ENCODE assay signal across 9 cellular contexts in the genomic region with DNA sequence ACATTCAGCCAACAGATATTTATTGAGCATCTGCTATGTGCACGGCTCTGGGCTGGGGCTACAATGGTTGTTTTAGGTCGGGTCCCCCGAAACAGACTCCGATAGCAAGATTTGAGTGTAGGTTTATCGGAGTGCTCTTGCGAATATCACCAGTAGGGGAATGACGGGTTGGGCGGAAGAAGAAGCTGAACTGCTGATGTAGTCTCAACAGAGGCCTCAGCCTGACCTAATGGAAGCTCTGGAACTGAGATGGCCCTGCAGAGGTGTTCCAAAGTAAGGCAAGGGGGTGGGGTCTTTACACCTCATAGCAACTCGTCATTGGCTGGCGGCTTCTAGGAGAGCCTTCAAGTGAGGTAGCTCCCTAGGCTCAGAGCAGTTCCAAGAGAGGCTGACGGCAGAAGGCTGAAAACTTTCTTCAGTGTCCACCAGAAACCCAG. TPM values are rescaled to one million over a fixed set of nuclear protein-coding genes. Genes with fewer than 3 reads are reported as not detected.
DNase-seq lines count a peak whose midpoint lies in the region; ATAC-seq and TF ChIP-seq lines count a peak whose summit lies in the region.
"Had no signal": no experiment of that assay in that cellular context is flagged by ENCODE, and none has a peak within 500 bp of the region (broad histone marks: within the 10 kb centered on the region; RNA-seq: fewer than 3 reads in every experiment).

No MANE protein-coding gene starts in this region.

- no peak overlapping the region for H3K18ac ChIP-seq in trophoblast cell (ENCODE audit: low read length)

- H3K9ac ChIP-seq in OCI-LY1 (ENCODE audit: low read length) (no peak overlapping the region), trophoblast cell (ENCODE audit: low read length) (no peak overlapping the region)

- H3F3A ChIP-seq in OCI-LY1 (ENCODE audit: insufficient read depth, low read length) = no peaks in the 10 kb centered on the region

- no peaks in the 10 kb centered on the region for H3K9me2 ChIP-seq in OCI-LY1 (ENCODE audit: low read depth, low read length)

- peaks cover 8% of the 10 kb centered on the region; the same call in 1 of the 2 replicates for H3K27me3 ChIP-seq in OCI-LY1 (ENCODE audit: insufficient read depth, low read length)
- peaks cover 0 to 41% (median 0%) of the 10 kb centered on the region in 4 donors for H3K27me3 ChIP-seq in esophagus squamous epithelium
- H3K27me3 ChIP-seq in trophoblast cell (ENCODE audit: insufficient read depth, low read length) = peaks cover 6% of the 10 kb centered on the region
- H3K27me3 ChIP-seq in upper lobe of left lung = peaks cover 0 to 11% (median 5%) of the 10 kb centered on the region in 4 donors

- H3K4me2 ChIP-seq in OCI-LY1 (ENCODE audit: low read length) (peak overlapping the region; percentile 50), trophoblast cell (ENCODE audit: low read length) (peak overlapping the region; percentile 75)

- H3K27ac ChIP-seq in OCI-LY1 (ENCODE audit: low read depth, low read length, poor library complexity, severe bottlenecking) (no peak overlapping the region), esophagus squamous epithelium (no peak overlapping the region), trophoblast cell (ENCODE audit: low read depth, low read length) (no peak overlapping the region), upper lobe of left lung (no peak overlapping the region)

- H3K79me1 ChIP-seq in trophoblast cell (ENCODE audit: low read length) = no peaks in the 10 kb centered on the region

- no peak overlapping the region for H4K91ac ChIP-seq in trophoblast cell (ENCODE audit: low read depth, low read length)

- H3K9me3 ChIP-seq in OCI-LY1 (ENCODE audit: low read length) = no peaks in the 10 kb centered on the region
- H3K9me3 ChIP-seq in esophagus squamous epithelium = no peaks in the 10 kb centered on the region
- no peaks in the 10 kb centered on the region for H3K9me3 ChIP-seq in trophoblast cell (ENCODE audit: insufficient read depth, low read depth, low read length)
- no peaks in the 10 kb centered on the region for H3K9me3 ChIP-seq in upper lobe of left lung

- no peak overlapping the region for H3K14ac ChIP-seq in trophoblast cell (ENCODE audit: low read length)

- peak overlapping the region; percentile 37 for H4K8ac ChIP-seq in trophoblast cell (ENCODE audit: low read depth, low read length)

- 86 to 89% methylated on average over 11 of the region's 11 CpGs for WGBS in esophagus squamous epithelium, 2 donors
- no CpG with 5 or more reads among the region's 11 CpGs for WGBS in trophoblast cell (ENCODE audit: extremely low coverage, insufficient coverage, insufficient read length)
- WGBS in upper lobe of left lung, 2 donors = 77 to 83% methylated on average over 11 of the region's 11 CpGs

- peak overlapping the region; percentile 67 for H3K4me3 Mint-ChIP-seq in activated CD4-positive, alpha-beta T cell treated with anti-CD3 and anti-CD28 coated beads, Interleukin-2, amount 10 ng/mL, durations not matched to agents 24 days and 14 days

- no peak overlapping the region for H4K12ac ChIP-seq in trophoblast cell (ENCODE audit: low read depth, low read length)

- H2BK12ac ChIP-seq in trophoblast cell (ENCODE audit: low read length) = no peak overlapping the region

- no peak for TF ChIP-seq CTCF in OCI-LY1 (IDR thresholded peaks at IDR 0.05; ENCODE audit: low read length)
- TF ChIP-seq CTCF in esophagus squamous epithelium (IDR thresholded peaks at IDR 0.05) = no peak
- TF ChIP-seq CTCF in upper lobe of left lung (IDR thresholded peaks at IDR 0.05) = no peak

- no peak overlapping the region for H2BK120ac ChIP-seq in trophoblast cell (ENCODE audit: insufficient read depth, low read length, poor library complexity)

- H3K36me3 Mint-ChIP-seq in activated CD4-positive, alpha-beta T cell treated with anti-CD3 and anti-CD28 coated beads, Interleukin-2, amount 10 ng/mL, durations not matched to agents 24 days and 14 days (ENCODE audit: low read depth) = no peaks in the 10 kb centered on the region

- H3K4me1 ChIP-seq in OCI-LY1 (ENCODE audit: insufficient read depth, low read length, severe bottlenecking) (peaks cover 5% of the 10 kb centered on the region), esophagus squamous epithelium (peaks cover 4 to 28% (median 12%) of the 10 kb centered on the region in 3 donors), trophoblast cell (ENCODE audit: control insufficient read depth in 1 of 2, insufficient read depth in 2 of 2, low read length in 2 of 2) (peaks cover 0 to 13% of the 10 kb centered on the region in 2 experiments), upper lobe of left lung (peaks cover 10 to 24% (median 18%) of the 10 kb centered on the region in 4 donors)

- H2BK5ac ChIP-seq in trophoblast cell (ENCODE audit: low read depth, low read length, poor library complexity) = no peak overlapping the region

- H3K4me3 ChIP-seq in OCI-LY1 (ENCODE audit: low read depth, low read length, poor library complexity, severe bottlenecking) = peak overlapping the region; percentile 46
- H3K4me3 ChIP-seq in esophagus squamous epithelium = peak overlapping the region in 3 of 4 donors; percentile 53 to 80 (median 78)
- H3K4me3 ChIP-seq in trophoblast cell (ENCODE audit: low read depth, low read length) = no peak overlapping the region
- H3K4me3 ChIP-seq in upper lobe of left lung = peak overlapping the region in 1 of 4 donors; percentile 81

- no peak overlapping the region for H3K4ac ChIP-seq in trophoblast cell (ENCODE audit: low read depth, low read length)

- no peak for TF ChIP-seq EP300 in upper lobe of left lung (IDR thresholded peaks at IDR 0.05)

- no peak for ATAC-seq in upper lobe of left lung (ENCODE audit: low FRiP score in 2 of 2)
- no peak for ATAC-seq in HG02981 (IDR thresholded peaks at IDR 0.05; ENCODE audit: unreplicated experiment)

- peaks cover 37% of the 10 kb centered on the region for H3K27me3 Mint-ChIP-seq in activated CD4-positive, alpha-beta T cell treated with anti-CD3 and anti-CD28 coated beads, Interleukin-2, amount 10 ng/mL, durations not matched to agents 24 days and 14 days

- TF ChIP-seq POLR2A in esophagus squamous epithelium (IDR thresholded peaks at IDR 0.05) = no peak
- TF ChIP-seq POLR2A in upper lobe of left lung (IDR thresholded peaks at IDR 0.05) = no peak

- DNase-seq in activated CD4-positive, alpha-beta T cell treated with anti-CD3 and anti-CD28 coated beads, Interleukin-2, amount 10 ng/mL, durations not matched to agents 24 days and 14 days = no peak
- DNase-seq in activated CD4-positive, alpha-beta T cell treated with anti-CD3 and anti-CD28 coated beads, Interleukin-2, amount 50 U/mL, for 48 hours = no peak
- DNase-seq in esophagus squamous epithelium (lab: John Stamatoyannopoulos, UW) (no peak), trophoblast cell (peak; percentile 82 to 84), upper lobe of left lung (no peak), CD1c-positive myeloid dendritic cell (ENCODE audit: extremely low spot score) (no peak)
- DNase-seq: AML-193 had no signal

- H2AFZ ChIP-seq in OCI-LY1 (ENCODE audit: low read length) (no peak overlapping the region), trophoblast cell (ENCODE audit: insufficient read depth, low read length, poor library complexity) (no peak overlapping the region)

- no peaks in the 10 kb centered on the region for H3K9me3 Mint-ChIP-seq in activated CD4-positive, alpha-beta T cell treated with anti-CD3 and anti-CD28 coated beads, Interleukin-2, amount 10 ng/mL, durations not matched to agents 24 days and 14 days

- H3K79me2 ChIP-seq in OCI-LY1 (ENCODE audit: insufficient read depth, low read length) = no peaks in the 10 kb centered on the region
- H3K79me2 ChIP-seq in trophoblast cell (ENCODE audit: control insufficient read depth, insufficient read depth, low read length, poor library complexity) = no peaks in the 10 kb centered on the region

- peaks cover 3% of the 10 kb centered on the region for H3K4me1 Mint-ChIP-seq in activated CD4-positive, alpha-beta T cell treated with anti-CD3 and anti-CD28 coated beads, Interleukin-2, amount 10 ng/mL, durations not matched to agents 24 days and 14 days

- H3K36me3 ChIP-seq in OCI-LY1 (ENCODE audit: insufficient read depth, low read length) (no peaks in the 10 kb centered on the region), esophagus squamous epithelium (no peaks in the 10 kb centered on the region), trophoblast cell (ENCODE audit: control insufficient read depth in 1 of 2, insufficient read depth in 2 of 2, low read length in 2 of 2) (no peaks in the 10 kb centered on the region), upper lobe of left lung (no peaks in the 10 kb centered on the region)

- H3K23ac ChIP-seq in trophoblast cell (ENCODE audit: low read length) = no peak overlapping the region

- no peak overlapping the region for H2AK5ac ChIP-seq in trophoblast cell (ENCODE audit: low read length)

- no peaks in the 10 kb centered on the region for H4K20me1 ChIP-seq in OCI-LY1 (ENCODE audit: insufficient read depth, low read length)

- intact Hi-C loops in activated CD4-positive, alpha-beta T cell treated with anti-CD3 and anti-CD28 coated beads, Interleukin-2, amount 10 ng/mL, durations not matched to agents 24 days and 14 days (cut with micrococcal nuclease) = no loop called here
- intact Hi-C loops in esophagus squamous epithelium (cut with DNase I) = no loop called here

- H3K27ac Mint-ChIP-seq in activated CD4-positive, alpha-beta T cell treated with anti-CD3 and anti-CD28 coated beads, Interleukin-2, amount 10 ng/mL, durations not matched to agents 24 days and 14 days = no peak overlapping the region

RNA-seq across cellular contexts. Expression of a gene that starts 1.1 kb away (rescaled TPM):
- 8.8 and 9.9 TPM in 2 replicates for total RNA-seq in activated CD4-positive, alpha-beta T cell treated with anti-CD3 and anti-CD28 coated beads, Interleukin-2, amount 10 ng/mL, durations not matched to agents 24 days and 14 days
- total RNA-seq in esophagus squamous epithelium = 10 to 100 TPM in 1 of 4 donors, 1 to 10 TPM in 3; 3.5 to 31.7 (median 7.9) TPM
- polyA plus RNA-seq in trophoblast cell (2013) = 3.3 and 3.7 TPM in 2 replicates
- total RNA-seq in upper lobe of left lung = 10 to 100 TPM in 3 of 6 donors, 1 to 10 TPM in 3; 4.9 to 50.3 (median 11.3) TPM

RNA-seq across cellular contexts. Expression of a gene that starts 50.2 kb away (rescaled TPM):
- 0.23 TPM in 1 of 2 replicates, not detected in the other for total RNA-seq in activated CD4-positive, alpha-beta T cell treated with anti-CD3 and anti-CD28 coated beads, Interleukin-2, amount 10 ng/mL, durations not matched to agents 24 days and 14 days
- total RNA-seq in esophagus squamous epithelium (1 to 10 TPM in 1 of 4 donors, under 1 TPM in 1, not detected in 2; 0.68 to 3.6 TPM), upper lobe of left lung (1 to 10 TPM in 4 of 6 donors, under 1 TPM in 2; 0.91 to 1.9 (median 1.1) TPM)
- polyA plus RNA-seq in trophoblast cell (2013) = 0.56 and 0.61 TPM in 2 replicates

RNA-seq across cellular contexts. Expression of a gene that starts 50.9 kb away (rescaled TPM):
- 206 TPM in 2 replicates for total RNA-seq in activated CD4-positive, alpha-beta T cell treated with anti-CD3 and anti-CD28 coated beads, Interleukin-2, amount 10 ng/mL, durations not matched to agents 24 days and 14 days
- total RNA-seq in esophagus squamous epithelium (10 to 100 TPM; 52.7 to 74.2 (median 53.4) TPM), upper lobe of left lung (100 to 1,000 TPM in 1 of 6 donors, 10 to 100 TPM in 5; 48.4 to 147 (median 93.2) TPM)
- polyA plus RNA-seq in trophoblast cell (2013) = 90.2 and 91.2 TPM in 2 replicates

Comparison
In these comparisons a context has a peak if more than half of its experiments do, and no peak if none do; other contexts are left out.
1. DNase-seq: peak in trophoblast cell (2 of 2); none in activated CD4-positive, alpha-beta T cell treated with anti-CD3 and anti-CD28 coated beads, Interleukin-2, amount 10 ng/mL, durations not matched to agents 24 days and 14 days (single experiment), activated CD4-positive, alpha-beta T cell treated with anti-CD3 and anti-CD28 coated beads, Interleukin-2, amount 50 U/mL, for 48 hours (0 of 2), esophagus squamous epithelium (single experiment), upper lobe of left lung (0 of 2) and CD1c-positive myeloid dendritic cell (single experiment).